Comparison of ENCODE assay signal across 8 cellular contexts in the genomic region with DNA sequence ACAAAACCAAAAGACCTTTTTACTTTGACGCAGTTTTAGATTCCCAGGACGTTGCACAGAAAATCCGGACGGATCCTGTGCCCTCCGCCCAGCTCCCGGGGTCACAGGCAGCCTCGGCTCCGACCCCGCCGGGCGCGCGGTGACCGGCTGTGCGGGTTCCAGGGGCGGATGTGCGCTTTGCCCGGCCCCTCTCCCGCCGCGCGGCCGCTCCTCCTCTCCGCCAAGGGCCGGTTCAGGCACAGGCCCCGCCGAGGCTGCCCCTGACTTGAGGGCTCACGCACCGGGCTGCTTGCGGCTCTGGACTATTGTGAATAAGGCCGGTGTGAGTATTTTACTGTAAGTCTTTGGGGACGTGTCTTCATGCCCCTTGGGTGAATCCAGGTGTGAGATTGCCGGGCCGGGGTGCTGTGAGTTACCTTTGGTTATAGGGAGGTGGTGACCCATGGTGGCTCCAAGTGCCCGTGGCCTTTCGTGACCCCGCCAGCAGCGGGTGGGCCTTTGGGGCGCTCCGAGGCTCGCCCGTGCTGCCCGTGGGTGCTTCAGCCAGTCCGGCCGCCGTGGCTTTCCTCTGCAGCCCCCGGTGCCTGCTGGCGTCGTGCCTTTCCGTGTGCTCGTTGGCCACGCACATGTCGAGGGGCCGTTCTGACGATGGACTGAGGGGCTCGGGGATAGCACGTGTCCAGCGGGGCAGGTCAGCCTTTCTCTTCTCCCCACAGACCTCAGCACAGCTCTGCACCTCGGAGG. TPM values are rescaled to one million over a fixed set of nuclear protein-coding genes. Genes with fewer than 3 reads are reported as not detected.
DNase-seq lines count a peak whose midpoint lies in the region; ATAC-seq, FAIRE-seq and TF ChIP-seq lines count a peak whose summit lies in the region.

No MANE protein-coding gene starts in this region.

- TF ChIP-seq RAD21 in A549 (conservative IDR thresholded peaks at IDR 0.05 in 1 of 2, IDR thresholded peaks at IDR 0.05 in 1 of 2): no peak

- H3K27ac Mint-ChIP-seq in MCF 10A (ENCODE audit: low read depth, unreplicated experiment): peak overlapping the region; percentile 69

- ATAC-seq in A549 (peak; percentile 52 to 61), GM18907 (IDR thresholded peaks at IDR 0.05; ENCODE audit: unreplicated experiment) (peak; percentile 32), HG03457 (IDR thresholded peaks at IDR 0.05; ENCODE audit: unreplicated experiment) (peak; percentile 14), lower lobe of right lung (peak; percentile 25 to 43)

- 67% methylated on average over 31 of the region's 59 CpGs for WGBS in A549 (ENCODE audit: missing lambda C conversion rate)
- 40% methylated on average over 59 of the region's 59 CpGs for WGBS in urinary bladder

- BruUV-seq in MCF 10A (replicated peaks; lab: Mats Ljungman, UMichigan): no TSS peak

- H3K9me3 ChIP-seq in A549: peaks cover 22% of the 10 kb centered on the region
- peaks cover 3% of the 10 kb centered on the region for H3K9me3 ChIP-seq in lower lobe of right lung

- no peaks in the 10 kb centered on the region for H3K36me3 Mint-ChIP-seq in MCF 10A (ENCODE audit: insufficient read depth, unreplicated experiment)

- H3K36me3 ChIP-seq in lower lobe of right lung (no peaks in the 10 kb centered on the region), urinary bladder (ENCODE audit: insufficient read depth) (no peaks in the 10 kb centered on the region)

- DNase-seq in A549 (ENCODE audit: low read depth in 1 of 2, low spot score in 1 of 2) (peak; percentile 31 to 39), MCF 10A (ENCODE audit: unreplicated experiment) (no peak), lower lobe of right lung (no peak), LoVo (ENCODE audit: low spot score) (no peak), KG1 (lab: John Stamatoyannopoulos, UW) (no peak)

- peak overlapping the region; percentile 93 for H3K4me2 ChIP-seq in A549

- peaks cover 12% of the 10 kb centered on the region for H3K9me3 Mint-ChIP-seq in MCF 10A (ENCODE audit: unreplicated experiment)

- H3K4me1 Mint-ChIP-seq in MCF 10A (ENCODE audit: insufficient read depth, unreplicated experiment): peaks cover 5% of the 10 kb centered on the region

- H3K4me1 ChIP-seq in A549 (peaks cover 13% of the 10 kb centered on the region; the same call in 2 of the 3 replicates), lower lobe of right lung (peaks cover 10% of the 10 kb centered on the region), urinary bladder (ENCODE audit: insufficient read depth) (no peaks in the 10 kb centered on the region)

- POLR2A ChIA-PET in A549 (lab: Yijun Ruan, JAX): no interaction called here
- POLR2A ChIA-PET in MCF 10A (lab: Yijun Ruan, JAX): interaction anchor here (0.7 to 1.4 kb wide), 4 partner anchors 12 to 91 kb away, joined by 3 to 7 read pairs (median 3); no protein-coding TSS in a partner anchor

- H3K27me3 ChIP-seq in lower lobe of right lung (ENCODE audit: low read depth): peaks cover 4% of the 10 kb centered on the region

- no peak for TF ChIP-seq EP300 in A549 (IDR thresholded peaks at IDR 0.05)

- peak overlapping the region; percentile 82 for H3K4me3 Mint-ChIP-seq in MCF 10A (ENCODE audit: unreplicated experiment)

- TF ChIP-seq CTCF in A549 (IDR thresholded peaks at IDR 0.05): no peak
- no peak for TF ChIP-seq CTCF in MCF 10A (IDR thresholded peaks at IDR 0.05; ENCODE audit: unreplicated experiment)
- TF ChIP-seq CTCF in lower lobe of right lung (IDR thresholded peaks at IDR 0.05): no peak

- intact Hi-C loops in MCF 10A (cut with micrococcal nuclease): no loop called here
- intact Hi-C loops in lower lobe of right lung (cut with DNase I): no loop called here

- CTCF ChIA-PET in A549 (lab: Yijun Ruan, JAX): interaction anchor here (1.0 to 2.4 kb wide), 7 partner anchors 12 to 371 kb away, joined by 3 to 7 read pairs (median 4); no protein-coding TSS in a partner anchor
- CTCF ChIA-PET in MCF 10A (lab: Yijun Ruan, JAX): interaction anchor here (0.6 kb wide), 1 partner anchor 220 kb away, joined by 3 read pairs; no protein-coding TSS in a partner anchor

- H3K27me3 Mint-ChIP-seq in MCF 10A (ENCODE audit: insufficient read depth, unreplicated experiment): peaks cover 14% of the 10 kb centered on the region

- H3K4me3 ChIP-seq in A549: peak overlapping the region; percentile 61
- H3K4me3 ChIP-seq in lower lobe of right lung: peak overlapping the region; percentile 73
- H3K4me3 ChIP-seq in urinary bladder (ENCODE audit: low read depth, low read length): peak overlapping the region; percentile 47

- FAIRE-seq in A549 (lab: Jason Lieb, UNC): no peak

- TF ChIP-seq POLR2A in A549 (IDR thresholded peaks at IDR 0.05; ENCODE audit: low read length): no peak

- H3K27ac ChIP-seq in A549 (peak overlapping the region; percentile 83 to 85), lower lobe of right lung (peak overlapping the region; percentile 83), urinary bladder (ENCODE audit: low read depth) (no peak overlapping the region)

TF ChIP-seq in A549, 52 proteins besides CTCF, POLR2A, EP300 and RAD21:
- TF ChIP-seq ZSCAN20 (CRISPR knock-in tag; IDR thresholded peaks at IDR 0.05) (no peak), FOSL2 (IDR thresholded peaks at IDR 0.05) (no peak), FOSL2 (CRISPR knock-in tag; IDR thresholded peaks at IDR 0.05) (no peak), FOXS1 (CRISPR knock-in tag; IDR thresholded peaks at IDR 0.05) (0 out of 2 replicates have a peak, but pooled peaks have one; percentile 31), ZC3H11A (IDR thresholded peaks at IDR 0.05) (no peak), RCOR1 (IDR thresholded peaks at IDR 0.05; ENCODE audit: low read depth, low read length) (no peak), CHD2 (IDR thresholded peaks at IDR 0.05; ENCODE audit: low read length, partially characterized antibody) (no peak), RNF2 (IDR thresholded peaks at IDR 0.05; ENCODE audit: borderline replicate concordance, low read depth) (no peak)
- TF ChIP-seq, protein P1, sequence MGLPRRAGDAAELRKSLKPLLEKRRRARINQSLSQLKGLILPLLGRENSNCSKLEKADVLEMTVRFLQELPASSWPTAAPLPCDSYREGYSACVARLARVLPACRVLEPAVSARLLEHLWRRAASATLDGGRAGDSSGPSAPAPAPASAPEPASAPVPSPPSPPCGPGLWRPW (IDR thresholded peaks at IDR 0.05): no peak
TF ChIP-seq in A549: peak in this region for 1.

RNA-seq across cellular contexts. Expression of a gene that starts 45.9 kb away (rescaled TPM):
- polyA plus RNA-seq in A549 (2011; rRNA removed) (10.8 and 12.1 TPM in 2 replicates), A549 (2017; fragmentation: RNase III; extraction: RNeasy Plus Mini Kit Qiagen cat#74134 plus additional on column Dnase treatment) (32.8 to 36.6 TPM (median 34.1 TPM) in 3 replicates), urinary bladder (24.4 TPM)
- 35.8 and 44.8 TPM in 2 replicates for polyA plus RNA-seq in A549 (2012; cell fraction: cytosol; rRNA removed)
- 74.7 and 86.7 TPM in 2 replicates for polyA plus RNA-seq in A549 (2012; cell fraction: nucleus; rRNA removed)
- 8.4 and 17.4 TPM in 2 replicates for polyA minus RNA-seq in A549 (2011; rRNA and poly(A)+ RNA removed)
- total RNA-seq in MCF 10A (2022) (24.2 and 32.0 TPM in 2 replicates), lower lobe of right lung (15.8 TPM), urinary bladder (4.3 TPM)

RNA-seq across cellular contexts. Expression of a gene that starts 46.1 kb away (rescaled TPM):
- polyA plus RNA-seq in A549 (2011; rRNA removed) (10.2 and 11.4 TPM in 2 replicates), A549 (2017; fragmentation: RNase III; extraction: RNeasy Plus Mini Kit Qiagen cat#74134 plus additional on column Dnase treatment) (21.8 to 23.7 TPM (median 22.6 TPM) in 3 replicates), urinary bladder (17.4 TPM)
- polyA plus RNA-seq in A549 (2012; cell fraction: cytosol; rRNA removed): 37.4 and 40.5 TPM in 2 replicates
- polyA plus RNA-seq in A549 (2012; cell fraction: nucleus; rRNA removed): 76.9 and 86.0 TPM in 2 replicates
- 11.4 and 16.5 TPM in 2 replicates for polyA minus RNA-seq in A549 (2011; rRNA and poly(A)+ RNA removed)
- total RNA-seq in MCF 10A (2022) (18.3 and 24.0 TPM in 2 replicates), lower lobe of right lung (11.9 TPM), urinary bladder (6.5 TPM)

Comparison
In these comparisons a context has a peak if more than half of its experiments do, and no peak if none do; other contexts are left out.
1. DNase-seq: peak in A549 (2 of 2); none in MCF 10A (single experiment), lower lobe of right lung (single experiment), LoVo (single experiment) and KG1 (single experiment).
2. Peak in every context shown above with its lines, with median percentiles within 50 percentile points of each other: ATAC-seq and H3K4me3 ChIP-seq.